24 cellular contexts compared by ENCODE assay signal in genomic region chr7:80511964-80512363, GRCh38. TPM values are rescaled to one million over a fixed set of nuclear protein-coding genes. Genes with fewer than 3 reads are reported as not detected.
DNase-seq lines count a peak whose midpoint lies in the region; ATAC-seq and TF ChIP-seq lines count a peak whose summit lies in the region.
"Had no signal": no experiment of that assay in that cellular context is flagged by ENCODE, and none has a peak within 500 bp of the region (broad histone marks: within the 10 kb centered on the region; RNA-seq: fewer than 3 reads in every experiment).

Gene GNAT3, minus strand, starts transcription at chr7:80512064. Its CDS starts 138 bp downstream, at chr7:80511926.

- no peak within 1 kb of the TSS for H3K27ac ChIP-seq in effector memory CD4-positive, alpha-beta T cell (ENCODE audit: insufficient read depth, low read length, poor library complexity, severe bottlenecking)
- H3K27ac ChIP-seq: A549; BLaER1 treated with 17β-estradiol and CSF1 and Interleukin-3, amounts not matched to agents 10 nM and 100 nM had no signal

- H3K27me3 Mint-ChIP-seq in glutamatergic neuron (ENCODE audit: unreplicated experiment), result no peaks in the 10 kb centered on the region
- H3K27me3 Mint-ChIP-seq: CD4-positive, alpha-beta T cell; CD8-positive, alpha-beta memory T cell had no signal

- H3K4me1 ChIP-seq in effector memory CD4-positive, alpha-beta T cell (ENCODE audit: control insufficient read depth, insufficient read depth, low read length, poor library complexity, severe bottlenecking), result no peaks in the 10 kb centered on the region
- H3K4me1 ChIP-seq: BE2C had no signal

- no peak for TF ChIP-seq CTCF in glutamatergic neuron (IDR thresholded peaks at IDR 0.05; ENCODE audit: partially characterized antibody, unreplicated experiment)

- peak within 1 kb of the TSS; percentile 64 for H3K4me3 Mint-ChIP-seq in glutamatergic neuron (ENCODE audit: unreplicated experiment)
- H3K4me3 Mint-ChIP-seq: CD14-positive monocyte; CD4-positive, alpha-beta T cell; CD8-positive, alpha-beta memory T cell; GM23338; H9; HFFc6 had no signal

- no peaks in the 10 kb centered on the region for H3K9me3 Mint-ChIP-seq in glutamatergic neuron (ENCODE audit: unreplicated experiment)
- H3K9me3 Mint-ChIP-seq: CD14-positive monocyte; CD4-positive, alpha-beta T cell; GM23338; H9; HFFc6 had no signal

- peak; percentile 41 for DNase-seq in NCI-H2171 treated with DMSO at 0.1 percent for 48 hours (lab: John Stamatoyannopoulos, UW)
- no peak for DNase-seq in NCI-H2171 (lab: John Stamatoyannopoulos, UW)
- DNase-seq in NCI-H1436 treated with DMSO at 0.1 percent for 48 hours (lab: John Stamatoyannopoulos, UW), result peak; percentile 67
- DNase-seq in glutamatergic neuron, result no peak
- DNase-seq in effector memory CD4-positive, alpha-beta T cell, result no peak
- DNase-seq: 8988T; ACHN; AML-193; BE2C; CD4-positive, alpha-beta T cell; CD8-positive, alpha-beta memory T cell; DMS 273 treated with DMSO at 0.1 percent for 48 hours; DMS79; EL; GDM1; H9; HFFc6 had no signal

- H3K36me3 Mint-ChIP-seq in glutamatergic neuron (ENCODE audit: unreplicated experiment), result no peaks in the 10 kb centered on the region
- H3K36me3 Mint-ChIP-seq: CD14-positive monocyte; CD8-positive, alpha-beta memory T cell had no signal

- peaks cover 38% of the 10 kb centered on the region for H3K4me1 Mint-ChIP-seq in glutamatergic neuron (ENCODE audit: low read depth, unreplicated experiment)
- H3K4me1 Mint-ChIP-seq: CD8-positive, alpha-beta memory T cell; GM23338; H9 had no signal

- no peaks in the 10 kb centered on the region for H3K27me3 ChIP-seq in effector memory CD4-positive, alpha-beta T cell (replicated peaks; ENCODE audit: control insufficient read depth, insufficient read depth, low read length, poor library complexity, severe bottlenecking)
- H3K27me3 ChIP-seq: BE2C; BLaER1 treated with 17β-estradiol and CSF1 and Interleukin-3, amounts not matched to agents 10 nM and 100 nM had no signal

- no peaks in the 10 kb centered on the region for H3K9me3 ChIP-seq in effector memory CD4-positive, alpha-beta T cell (ENCODE audit: control insufficient read depth, low read length)
- H3K9me3 ChIP-seq: A549; BE2C; BLaER1 treated with 17β-estradiol and CSF1 and Interleukin-3, amounts not matched to agents 10 nM and 100 nM had no signal

- no peak within 1 kb of the TSS for H3K4me3 ChIP-seq in effector memory CD4-positive, alpha-beta T cell (ENCODE audit: insufficient read depth, low read depth, low read length, poor library complexity, severe bottlenecking)
- H3K4me3 ChIP-seq: A549; BLaER1 treated with 17β-estradiol and CSF1 and Interleukin-3, amounts not matched to agents 10 nM and 100 nM; GM12878; GM23338 had no signal

- ATAC-seq in HG02973 (IDR thresholded peaks at IDR 0.05; ENCODE audit: unreplicated experiment), result no peak
- ATAC-seq in HG02678 (IDR thresholded peaks at IDR 0.05; ENCODE audit: unreplicated experiment), result no peak
- ATAC-seq: A549, GM12878, GM23338 had no signal

- peak within 1 kb of the TSS; percentile 59 for H3K27ac Mint-ChIP-seq in glutamatergic neuron (ENCODE audit: unreplicated experiment)
- H3K27ac Mint-ChIP-seq: CD14-positive monocyte; CD4-positive, alpha-beta T cell; CD8-positive, alpha-beta memory T cell; GM23338; H9; HFFc6 had no signal

- no peaks in the 10 kb centered on the region for H3K36me3 ChIP-seq in effector memory CD4-positive, alpha-beta T cell (ENCODE audit: control insufficient read depth, insufficient read depth, low read length)
- H3K36me3 ChIP-seq: BE2C; BLaER1 treated with 17β-estradiol and CSF1 and Interleukin-3, amounts not matched to agents 10 nM and 100 nM had no signal

RNA-seq across cellular contexts. Expression of gene GNAT3, which starts in this region (rescaled TPM):
- total RNA-seq in glutamatergic neuron (ENCODE audit: unreplicated experiment), result 2.0 TPM
- total RNA-seq: CD4-positive, alpha-beta T cell; CD8-positive, alpha-beta memory T cell; GM23338; H9 had no signal

Comparison
In these comparisons a context has a peak if more than half of its experiments do, and no peak if none do; other contexts are left out.
1. DNase-seq: peak in NCI-H2171 treated with DMSO at 0.1 percent for 48 hours (single experiment) and NCI-H1436 treated with DMSO at 0.1 percent for 48 hours (single experiment); none in NCI-H2171 (single experiment), glutamatergic neuron (single experiment) and effector memory CD4-positive, alpha-beta T cell (0 of 3).